In genomic region chr12:48486679-48487078, GRCh38 we compare ENCODE assay signal across 29 cellular contexts. TPM values are rescaled to one million over a fixed set of nuclear protein-coding genes. Genes with fewer than 3 reads are reported as not detected.
DNase-seq lines count a peak whose midpoint lies in the region; ATAC-seq and TF ChIP-seq lines count a peak whose summit lies in the region.
"Had no signal": no experiment of that assay in that cellular context is flagged by ENCODE, and none has a peak within 500 bp of the region (broad histone marks: within the 10 kb centered on the region; RNA-seq: fewer than 3 reads in every experiment).

No MANE protein-coding gene starts in this region.

- peak; percentile 19 for DNase-seq in GM12865 (ENCODE audit: low read depth)
- no peak for DNase-seq in RWPE2 (ENCODE audit: low spot score)
- peak; percentile 50 for DNase-seq in ureter (ENCODE audit: low spot score)
- no peak for DNase-seq in NCI-H748 (lab: John Stamatoyannopoulos, UW; ENCODE audit: unreplicated experiment)
- DNase-seq in glutamatergic neuron = no peak
- DNase-seq: AML-193; CD4-positive, alpha-beta memory T cell; COR-L47; DMS79; EL; GDM1; NCI-H1105; NCI-H1436 treated with DMSO at 0.1 percent for 48 hours; NCI-H187 treated with DMSO at 0.1 percent for 48 hours; NCI-H2171 treated with DMSO at 0.1 percent for 48 hours; NCI-H345; NCI-H524; NCI-H774; NK-92 treated with Interleukin-12 subunit alpha and Interleukin-12 subunit beta, amount 100 ng/mL, for 24 hours; PC-9; SHP77 had no signal

- H3K36me3 ChIP-seq in RWPE2 (ENCODE audit: low read depth) (no peaks in the 10 kb centered on the region), esophagus (ENCODE audit: control insufficient read depth in 2 of 2, insufficient read depth in 2 of 2, low read length in 1 of 2) (no peaks in the 10 kb centered on the region)
- H3K36me3 ChIP-seq: BLaER1 treated with 17β-estradiol and CSF1 and Interleukin-3, amounts not matched to agents 10 nM and 100 nM had no signal

- WGBS in esophagus, 2 donors = 43 to 44% methylated on average over 5 of the region's 5 CpGs

- H3K9me3 Mint-ChIP-seq in glutamatergic neuron (ENCODE audit: unreplicated experiment) = no peaks in the 10 kb centered on the region

- no peaks in the 10 kb centered on the region for H3K4me1 Mint-ChIP-seq in glutamatergic neuron (ENCODE audit: low read depth, unreplicated experiment)
- H3K4me1 Mint-ChIP-seq: CD4-positive, alpha-beta memory T cell had no signal

- H3K9me3 ChIP-seq in RWPE2 (ENCODE audit: severe bottlenecking) (no peaks in the 10 kb centered on the region), esophagus (ENCODE audit: control insufficient read depth in 2 of 2, insufficient read depth in 1 of 2, low read depth in 1 of 2, low read length in 1 of 2) (no peaks in the 10 kb centered on the region)
- H3K9me3 ChIP-seq: A549; BLaER1 treated with 17β-estradiol and CSF1 and Interleukin-3, amounts not matched to agents 10 nM and 100 nM had no signal

- H3K4me3 ChIP-seq in GM12865 (ENCODE audit: low read depth, low read length) = no peak overlapping the region
- no peak overlapping the region for H3K4me3 ChIP-seq in RWPE2 (ENCODE audit: severe bottlenecking)
- no peak overlapping the region for H3K4me3 ChIP-seq in esophagus (ENCODE audit: low read depth in 1 of 2, low read length in 2 of 2)
- H3K4me3 ChIP-seq: A549; BLaER1 treated with 17β-estradiol and CSF1 and Interleukin-3, amounts not matched to agents 10 nM and 100 nM; PC-9 had no signal

- ATAC-seq in RWPE2 (ENCODE audit: low read depth) (0 out of 3 replicates have a peak, but pooled peaks have one; percentile 8), GM19463 (IDR thresholded peaks at IDR 0.05; ENCODE audit: unreplicated experiment) (no peak)
- ATAC-seq: A549 had no signal

- H3K4me1 ChIP-seq in RWPE2 (ENCODE audit: insufficient read depth, poor library complexity, severe bottlenecking) (peaks cover 28% of the 10 kb centered on the region), esophagus (ENCODE audit: control insufficient read depth in 2 of 2, insufficient read depth in 2 of 2, low read length in 1 of 2) (no peaks in the 10 kb centered on the region)
- H3K4me1 ChIP-seq: A549; BLaER1 treated with 17β-estradiol and CSF1 and Interleukin-3, amounts not matched to agents 10 nM and 100 nM had no signal

- no peaks in the 10 kb centered on the region for H3K36me3 Mint-ChIP-seq in glutamatergic neuron (ENCODE audit: unreplicated experiment)

- no peak overlapping the region for H3K27ac Mint-ChIP-seq in glutamatergic neuron (ENCODE audit: unreplicated experiment)
- H3K27ac Mint-ChIP-seq: CD4-positive, alpha-beta memory T cell had no signal

- H3K27ac ChIP-seq in RWPE2 (ENCODE audit: poor library complexity, severe bottlenecking) = no peak overlapping the region
- peak overlapping the region; percentile 64 to 76 for H3K27ac ChIP-seq in esophagus (ENCODE audit: low read depth in 2 of 2, low read length in 1 of 2)
- H3K27ac ChIP-seq: A549; BLaER1 treated with 17β-estradiol and CSF1 and Interleukin-3, amounts not matched to agents 10 nM and 100 nM; HL-60; PC-9 had no signal

- no peak overlapping the region for H3K4me3 Mint-ChIP-seq in glutamatergic neuron (ENCODE audit: unreplicated experiment)
- H3K4me3 Mint-ChIP-seq: CD4-positive, alpha-beta memory T cell had no signal

- no peaks in the 10 kb centered on the region for H3K27me3 ChIP-seq in RWPE2 (ENCODE audit: insufficient read depth, poor library complexity, severe bottlenecking)
- no peaks in the 10 kb centered on the region for H3K27me3 ChIP-seq in esophagus (ENCODE audit: control insufficient read depth in 1 of 2, insufficient read depth in 2 of 2, low read length in 2 of 2)
- H3K27me3 ChIP-seq: BLaER1 treated with 17β-estradiol and CSF1 and Interleukin-3, amounts not matched to agents 10 nM and 100 nM had no signal

- H3K27me3 Mint-ChIP-seq in glutamatergic neuron (ENCODE audit: unreplicated experiment) = peaks cover 2% of the 10 kb centered on the region

- TF ChIP-seq CTCF in GM12865 (IDR thresholded peaks at IDR 0.05; ENCODE audit: insufficient read depth, low read depth, low read length, missing control alignments) = no peak
- TF ChIP-seq CTCF in RWPE2 (IDR thresholded peaks at IDR 0.05; ENCODE audit: poor library complexity, severe bottlenecking) = no peak
- TF ChIP-seq CTCF in glutamatergic neuron (IDR thresholded peaks at IDR 0.05; ENCODE audit: partially characterized antibody, unreplicated experiment) = no peak

RNA-seq across cellular contexts. Expression of gene C12orf54, which starts 4.4 kb away (rescaled TPM):
- polyA plus RNA-seq in esophagus = 1 to 10 TPM; 4.4 to 5.8 TPM
- total RNA-seq in ureter = 1.5 TPM
- total RNA-seq in glutamatergic neuron (ENCODE audit: unreplicated experiment) = not detected
- total RNA-seq: CD4-positive, alpha-beta memory T cell; HT-29; PC-9; RPMI7951; SK-MEL-5 had no signal
- polyA plus RNA-seq: A549; CD4-positive, alpha-beta memory T cell had no signal

RNA-seq across cellular contexts. Expression of gene ANP32D, which starts 14.3 kb away (rescaled TPM):
- not detected for polyA plus RNA-seq in esophagus
- not detected for total RNA-seq in ureter
- total RNA-seq in glutamatergic neuron (ENCODE audit: unreplicated experiment) = not detected
- total RNA-seq: CD4-positive, alpha-beta memory T cell; HT-29; PC-9; RPMI7951; SK-MEL-5 had no signal
- polyA plus RNA-seq: A549; CD4-positive, alpha-beta memory T cell had no signal

RNA-seq across cellular contexts. Expression of gene OR8S1, which starts 38.8 kb away (rescaled TPM):
- not detected for polyA plus RNA-seq in esophagus
- total RNA-seq in ureter = not detected
- total RNA-seq in glutamatergic neuron (ENCODE audit: unreplicated experiment) = not detected
- total RNA-seq: CD4-positive, alpha-beta memory T cell; HT-29; PC-9; RPMI7951; SK-MEL-5 had no signal
- polyA plus RNA-seq: A549; CD4-positive, alpha-beta memory T cell had no signal

Comparison
In these comparisons a context has a peak if more than half of its experiments do, and no peak if none do; other contexts are left out.
1. DNase-seq: peak in GM12865 (single experiment) and ureter (single experiment); none in RWPE2 (single experiment), NCI-H748 (single experiment) and glutamatergic neuron (single experiment).